ENCODE assay signal across 8 cellular contexts in genomic region chr6:40320947-40321346, GRCh38.
"Had no signal": no experiment of that assay in that cellular context is flagged by ENCODE, and none has a peak within 500 bp of the region (broad histone marks: within the 10 kb centered on the region; RNA-seq: fewer than 3 reads in every experiment).

No MANE protein-coding gene starts in this region.

- FAIRE-seq: G401.6, GM12878, GM12891, GM12892, GM18507, GM19239 had no signal

- ATAC-seq: GM12878 had no signal

- DNase-seq: GDM1, GF-D8 had no signal

- H3K4me3 ChIP-seq: GM12878 had no signal
